Comparison of ENCODE assay signal across 10 cellular contexts in the genomic region with DNA sequence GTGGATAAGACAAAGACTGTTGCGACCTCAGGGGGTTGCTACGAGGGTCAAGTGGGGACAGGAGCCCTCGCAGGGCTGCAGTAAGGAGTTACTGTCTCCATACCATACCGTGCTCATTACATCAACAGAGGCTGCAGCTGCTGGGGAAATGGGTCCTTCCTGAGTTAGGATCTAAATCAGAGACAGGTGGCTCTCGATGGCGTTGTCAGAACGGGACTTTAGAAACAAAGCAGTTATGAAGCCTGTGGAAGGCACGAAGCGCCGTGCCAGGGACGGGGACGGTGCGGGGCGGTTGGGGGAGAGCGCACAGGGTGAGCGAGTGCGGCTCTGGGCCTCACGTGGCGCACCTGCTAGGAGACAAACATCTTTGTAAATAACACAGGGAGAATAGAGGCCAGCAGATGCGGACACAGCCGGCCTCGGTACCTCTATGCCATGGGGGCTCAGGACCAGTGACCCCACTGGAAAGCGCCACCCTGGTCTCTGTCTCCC. TPM values are rescaled to one million over a fixed set of nuclear protein-coding genes. Genes with fewer than 3 reads are reported as not detected.
DNase-seq lines count a peak whose midpoint lies in the region; ATAC-seq and TF ChIP-seq lines count a peak whose summit lies in the region.
"Had no signal": no experiment of that assay in that cellular context is flagged by ENCODE, and none has a peak within 500 bp of the region (broad histone marks: within the 10 kb centered on the region; RNA-seq: fewer than 3 reads in every experiment).

No MANE protein-coding gene starts in this region.

- H3K9me3 ChIP-seq in GM23248 (ENCODE audit: low read depth), result no peaks in the 10 kb centered on the region
- H3K9me3 ChIP-seq in SJSA1 (replicated peaks), result no peaks in the 10 kb centered on the region
- no peaks in the 10 kb centered on the region for H3K9me3 ChIP-seq in hepatocyte (ENCODE audit: low read depth)
- no peaks in the 10 kb centered on the region for H3K9me3 ChIP-seq in left lung

- H3K4me3 Mint-ChIP-seq in stimulated activated memory B cell treated with anti-CD40 and anti-IgM and Interleukin-4, amounts not matched to agents 10 μg/mL and 1 μg/mL and 100 μg/mL, for 72 hours, result no peak overlapping the region
- no peak overlapping the region for H3K4me3 Mint-ChIP-seq in T-helper 2 cell treated with Interferon-gamma antibody and Interleukin-4, amounts not matched to agents 5 μg/mL and 100 μg/mL, for 36 hours
- H3K4me3 Mint-ChIP-seq: CD8-positive, alpha-beta T cell had no signal

- peaks cover 31% of the 10 kb centered on the region for H3K4me1 ChIP-seq in GM23248 (ENCODE audit: insufficient read depth)
- H3K4me1 ChIP-seq in SJSA1 (replicated peaks), result peaks cover 26% of the 10 kb centered on the region
- peaks cover 6% of the 10 kb centered on the region for H3K4me1 ChIP-seq in hepatocyte (ENCODE audit: insufficient read depth)
- peaks cover 32 to 36% of the 10 kb centered on the region in 2 donors for H3K4me1 ChIP-seq in left lung

- H3F3A ChIP-seq in GM23248 (ENCODE audit: insufficient read depth), result peaks cover 48% of the 10 kb centered on the region

- H3K4me1 Mint-ChIP-seq in stimulated activated memory B cell treated with anti-CD40 and anti-IgM and Interleukin-4, amounts not matched to agents 10 μg/mL and 1 μg/mL and 100 μg/mL, for 72 hours, result peaks cover 23% of the 10 kb centered on the region
- peaks cover 15% of the 10 kb centered on the region for H3K4me1 Mint-ChIP-seq in T-helper 2 cell treated with Interferon-gamma antibody and Interleukin-4, amounts not matched to agents 5 μg/mL and 100 μg/mL, for 36 hours (ENCODE audit: low read depth)

- H3K27ac Mint-ChIP-seq in stimulated activated memory B cell treated with anti-CD40 and anti-IgM and Interleukin-4, amounts not matched to agents 10 μg/mL and 1 μg/mL and 100 μg/mL, for 72 hours, result peak overlapping the region; percentile 82
- H3K27ac Mint-ChIP-seq in T-helper 2 cell treated with Interferon-gamma antibody and Interleukin-4, amounts not matched to agents 5 μg/mL and 100 μg/mL, for 36 hours, result no peak overlapping the region
- H3K27ac Mint-ChIP-seq: CD8-positive, alpha-beta T cell had no signal

- TF ChIP-seq CTCF in hepatocyte (IDR thresholded peaks at IDR 0.05; ENCODE audit: poor library complexity) (no peak), left lung (IDR thresholded peaks at IDR 0.05) (no peak)

- H3K4me2 ChIP-seq in GM23248 (ENCODE audit: unreplicated experiment) (peak overlapping the region; percentile 53), hepatocyte (no peak overlapping the region)

- H3K9ac ChIP-seq in GM23248, result peak overlapping the region; percentile 75

- peaks cover 80% of the 10 kb centered on the region for H3K79me2 ChIP-seq in GM23248 (ENCODE audit: insufficient read depth)
- peaks cover 60% of the 10 kb centered on the region for H3K79me2 ChIP-seq in hepatocyte

- no peak for DNase-seq in GM23248
- DNase-seq in SJSA1 (ENCODE audit: low read depth in 1 of 2, low spot score in 2 of 2), result no peak
- DNase-seq in hepatocyte (ENCODE audit: low spot score), result no peak
- no peak for DNase-seq in RPMI8226
- DNase-seq in left lung, result no peak
- no peak for DNase-seq in T-helper 2 cell treated with Interferon-gamma antibody and Interleukin-4, amounts not matched to agents 5 μg/mL and 100 μg/mL, for 36 hours (ENCODE audit: low spot score)
- DNase-seq: MM.1S had no signal

- ATAC-seq in stimulated activated memory B cell treated with anti-CD40 and anti-IgM and Interleukin-4, amounts not matched to agents 10 μg/mL and 1 μg/mL and 100 μg/mL, for 72 hours, result no peak
- ATAC-seq in left lung, result no peak
- ATAC-seq: CD8-positive, alpha-beta T cell had no signal

- H3K36me3 ChIP-seq in GM23248 (ENCODE audit: low read depth) (no peaks in the 10 kb centered on the region; the same call in 1 of the 2 replicates), SJSA1 (peaks cover 21% of the 10 kb centered on the region), hepatocyte (replicated peaks; ENCODE audit: insufficient read depth, low read depth) (no peaks in the 10 kb centered on the region), left lung (peaks cover 0 to 39% of the 10 kb centered on the region in 2 donors)

- 86 to 89% methylated on average over 23 of the region's 23 CpGs for whole genome bisulfite sequencing in GM23248 (ENCODE audit: low coverage in 1 of 2, low lambda C conversion rate in 2 of 2, missing lambda C conversion rate in 2 of 2), 2 experiments
- WGBS in hepatocyte (ENCODE audit: low lambda C conversion rate, missing lambda C conversion rate), result 93% methylated on average over 23 of the region's 23 CpGs

- H4K20me1 ChIP-seq in GM23248 (ENCODE audit: insufficient read depth) (no peaks in the 10 kb centered on the region), hepatocyte (ENCODE audit: insufficient read depth, poor library complexity, severe bottlenecking) (peaks cover 12% of the 10 kb centered on the region)

- H3K4me3 ChIP-seq in GM23248 (no peak overlapping the region), SJSA1 (no peak overlapping the region), hepatocyte (no peak overlapping the region), left lung (no peak overlapping the region)

- in situ Hi-C loops in GM23248 (cut with MboI), result no loop called here

- no peaks in the 10 kb centered on the region for H3K9me3 Mint-ChIP-seq in stimulated activated memory B cell treated with anti-CD40 and anti-IgM and Interleukin-4, amounts not matched to agents 10 μg/mL and 1 μg/mL and 100 μg/mL, for 72 hours
- no peaks in the 10 kb centered on the region for H3K9me3 Mint-ChIP-seq in T-helper 2 cell treated with Interferon-gamma antibody and Interleukin-4, amounts not matched to agents 5 μg/mL and 100 μg/mL, for 36 hours
- H3K9me3 Mint-ChIP-seq: activated T-cell treated with anti-CD3 and anti-CD28 coated beads, Interleukin-2, amount 50 U/mL, for 4 hours; CD8-positive, alpha-beta T cell had no signal

- H2AFZ ChIP-seq in GM23248 (no peak overlapping the region), hepatocyte (no peak overlapping the region)

- H3K9me2 ChIP-seq in GM23248 (ENCODE audit: insufficient read depth), result no peaks in the 10 kb centered on the region
- H3K9me2 ChIP-seq in hepatocyte (replicated peaks; ENCODE audit: insufficient read depth), result no peaks in the 10 kb centered on the region

- peaks cover 10% of the 10 kb centered on the region for H3K27me3 Mint-ChIP-seq in stimulated activated memory B cell treated with anti-CD40 and anti-IgM and Interleukin-4, amounts not matched to agents 10 μg/mL and 1 μg/mL and 100 μg/mL, for 72 hours
- no peaks in the 10 kb centered on the region for H3K27me3 Mint-ChIP-seq in T-helper 2 cell treated with Interferon-gamma antibody and Interleukin-4, amounts not matched to agents 5 μg/mL and 100 μg/mL, for 36 hours (ENCODE audit: low read depth)

- H3K27me3 ChIP-seq in GM23248 (replicated peaks; ENCODE audit: insufficient read depth) (no peaks in the 10 kb centered on the region), SJSA1 (replicated peaks) (no peaks in the 10 kb centered on the region), hepatocyte (no peaks in the 10 kb centered on the region), left lung (no peaks in the 10 kb centered on the region)

- intact Hi-C loops in left lung (cut with DNase I), result no loop called here

- H3K36me3 Mint-ChIP-seq in stimulated activated memory B cell treated with anti-CD40 and anti-IgM and Interleukin-4, amounts not matched to agents 10 μg/mL and 1 μg/mL and 100 μg/mL, for 72 hours, result no peaks in the 10 kb centered on the region
- no peaks in the 10 kb centered on the region for H3K36me3 Mint-ChIP-seq in T-helper 2 cell treated with Interferon-gamma antibody and Interleukin-4, amounts not matched to agents 5 μg/mL and 100 μg/mL, for 36 hours (ENCODE audit: low read depth)

- H3K27ac ChIP-seq in GM23248 (peak overlapping the region; percentile 95), SJSA1 (peak overlapping the region; percentile 27; the same call in 1 of the 2 replicates), hepatocyte (peak overlapping the region; percentile 59), left lung (peak overlapping the region in 1 of 2 donors; percentile 37)

RNA-seq across cellular contexts. Expression of a gene that starts 34.4 kb away (rescaled TPM):
- total RNA-seq in GM23248 (2014; rRNA removed; shearing (Covaris generic)), result 5.4 and 6.3 TPM in 2 replicates
- polyA plus RNA-seq in GM23248 (2016; fragmentation: Nextera tagmentation; extraction: Ambion mirVana), result 2.7 and 3.1 TPM in 2 replicates
- 6.8 and 10.7 TPM in 2 replicates for total RNA-seq in SJSA1 (2014; rRNA removed; shearing (Covaris generic))
- 12.6 and 14.5 TPM in 2 replicates for total RNA-seq in hepatocyte
- 4.3 and 5.8 TPM in 2 replicates for polyA plus RNA-seq in hepatocyte
- total RNA-seq in left lung, result 10 to 100 TPM; 23.4 to 24.1 TPM
